In the genomic region with DNA sequence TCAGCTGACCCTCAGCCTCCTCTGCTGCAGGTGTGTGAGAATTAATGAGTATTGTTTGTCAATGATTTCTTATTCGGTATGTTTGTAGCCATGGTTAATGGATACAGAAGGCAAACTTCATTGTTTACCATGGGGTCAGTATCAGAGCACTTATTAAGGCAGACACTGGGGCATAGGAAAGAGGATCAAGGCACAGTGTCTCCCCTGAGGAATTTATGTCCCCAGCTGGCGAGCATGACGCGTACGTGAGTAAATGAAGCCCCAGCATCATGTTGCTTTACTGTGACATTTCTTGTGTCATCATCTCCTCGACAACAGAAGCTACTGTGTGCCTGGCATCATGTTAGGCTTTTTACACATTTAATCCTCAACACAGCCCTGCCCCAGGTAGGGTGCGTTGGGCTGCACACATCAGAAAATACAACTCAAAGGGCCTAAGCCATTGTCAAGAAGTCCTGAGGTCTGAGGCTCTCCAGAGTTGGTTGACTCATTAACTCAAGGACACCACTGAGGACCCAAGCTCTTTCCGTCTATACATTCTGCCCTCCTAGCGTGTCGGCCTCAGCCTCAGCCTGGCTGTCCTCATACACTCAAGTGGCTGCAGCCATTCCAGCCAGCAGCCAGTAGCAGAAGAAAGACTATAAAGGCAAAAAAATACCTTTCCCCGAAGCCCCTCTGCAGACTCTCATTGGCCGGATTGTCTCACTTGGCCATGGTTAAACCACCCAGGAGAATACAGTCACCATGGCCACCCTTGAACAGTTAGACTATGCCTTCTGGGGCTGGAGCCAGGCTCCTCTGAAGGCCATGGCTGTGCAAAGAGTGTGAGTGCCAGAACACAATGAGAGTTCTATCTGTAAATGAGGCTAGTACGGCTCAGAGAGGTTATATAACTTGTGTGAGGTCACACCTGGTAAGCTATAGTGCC, we compare ENCODE assay signal across 1 cellular context.
TF ChIP-seq lines count a peak whose summit lies in the region.

No MANE protein-coding gene starts in this region.

TF ChIP-seq in HepG2, 621 proteins besides CTCF, POLR2A, EP300 and RAD21 (continued from another document and continues in another):
- TF ChIP-seq, protein P1, sequence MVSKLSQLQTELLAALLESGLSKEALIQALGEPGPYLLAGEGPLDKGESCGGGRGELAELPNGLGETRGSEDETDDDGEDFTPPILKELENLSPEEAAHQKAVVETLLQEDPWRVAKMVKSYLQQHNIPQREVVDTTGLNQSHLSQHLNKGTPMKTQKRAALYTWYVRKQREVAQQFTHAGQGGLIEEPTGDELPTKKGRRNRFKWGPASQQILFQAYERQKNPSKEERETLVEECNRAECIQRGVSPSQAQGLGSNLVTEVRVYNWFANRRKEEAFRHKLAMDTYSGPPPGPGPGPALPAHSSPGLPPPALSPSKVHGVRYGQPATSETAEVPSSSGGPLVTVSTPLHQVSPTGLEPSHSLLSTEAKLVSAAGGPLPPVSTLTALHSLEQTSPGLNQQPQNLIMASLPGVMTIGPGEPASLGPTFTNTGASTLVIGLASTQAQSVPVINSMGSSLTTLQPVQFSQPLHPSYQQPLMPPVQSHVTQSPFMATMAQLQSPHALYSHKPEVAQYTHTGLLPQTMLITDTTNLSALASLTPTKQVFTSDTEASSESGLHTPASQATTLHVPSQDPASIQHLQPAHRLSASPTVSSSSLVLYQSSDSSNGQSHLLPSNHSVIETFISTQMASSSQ (IDR thresholded peaks at IDR 0.05; ENCODE audit: low read depth): peak; percentile 76
- TF ChIP-seq, protein P1 (CRISPR knock-in tag; IDR thresholded peaks at IDR 0.05; ENCODE audit: borderline replicate concordance): no peak
- TF ChIP-seq CBX5 (CRISPR knock-in tag; IDR thresholded peaks at IDR 0.05; ENCODE audit: borderline replicate concordance) (0 out of 2 replicates have a peak, but pooled peaks have one; percentile 20), ZNF383 (CRISPR knock-in tag; IDR thresholded peaks at IDR 0.05; ENCODE audit: borderline replicate concordance) (no peak), ZNF891 (CRISPR knock-in tag; IDR thresholded peaks at IDR 0.05) (no peak), ZNF432 (CRISPR knock-in tag; IDR thresholded peaks at IDR 0.05; ENCODE audit: borderline replicate concordance) (no peak), ZNF724P (CRISPR knock-in tag; IDR thresholded peaks at IDR 0.05; ENCODE audit: borderline replicate concordance) (no peak), TBP (CRISPR knock-in tag; IDR thresholded peaks at IDR 0.05) (no peak), REXO4 (CRISPR knock-in tag; IDR thresholded peaks at IDR 0.05; ENCODE audit: borderline replicate concordance) (no peak), ZNF703 (CRISPR knock-in tag; IDR thresholded peaks at IDR 0.05; ENCODE audit: borderline replicate concordance) (no peak), SRY (CRISPR knock-in tag; IDR thresholded peaks at IDR 0.05) (no peak), ZNF749 (CRISPR knock-in tag; IDR thresholded peaks at IDR 0.05; ENCODE audit: borderline replicate concordance) (no peak), ESRRA (CRISPR knock-in tag; IDR thresholded peaks at IDR 0.05; ENCODE audit: low read depth) (no peak), HOXD1 (CRISPR knock-in tag; IDR thresholded peaks at IDR 0.05) (no peak), ZNF20 (CRISPR knock-in tag; IDR thresholded peaks at IDR 0.05) (no peak), ZNF484 (CRISPR knock-in tag; IDR thresholded peaks at IDR 0.05; ENCODE audit: borderline replicate concordance, low read depth) (no peak), ZNF629 (CRISPR knock-in tag; conservative IDR thresholded peaks at IDR 0.05) (no peak), HOXA9 (CRISPR knock-in tag; IDR thresholded peaks at IDR 0.05; ENCODE audit: borderline replicate concordance) (no peak), ZZZ3 (CRISPR knock-in tag; IDR thresholded peaks at IDR 0.05; ENCODE audit: borderline replicate concordance) (no peak), SOX5 (CRISPR knock-in tag; IDR thresholded peaks at IDR 0.05; ENCODE audit: borderline replicate concordance) (no peak; the same call in 1 of the 2 replicates), HMG20A (CRISPR knock-in tag; IDR thresholded peaks at IDR 0.05; ENCODE audit: borderline replicate concordance) (0 out of 2 replicates have a peak, but pooled peaks have one; percentile 13), ZNF557 (CRISPR knock-in tag; IDR thresholded peaks at IDR 0.05) (no peak), ZMYM4 (CRISPR knock-in tag; IDR thresholded peaks at IDR 0.05) (no peak), MAFG (CRISPR knock-in tag; IDR thresholded peaks at IDR 0.05) (no peak), ZNF709 (CRISPR knock-in tag; IDR thresholded peaks at IDR 0.05) (no peak), RBM39 (IDR thresholded peaks at IDR 0.05; ENCODE audit: low read depth, low read length, poor library complexity, severe bottlenecking) (no peak), ZNF619 (CRISPR knock-in tag; IDR thresholded peaks at IDR 0.05) (no peak), SMARCE1 (IDR thresholded peaks at IDR 0.05; ENCODE audit: borderline replicate concordance) (no peak), JUNB (CRISPR knock-in tag; IDR thresholded peaks at IDR 0.05; ENCODE audit: borderline replicate concordance) (no peak), ZMYM3 (CRISPR knock-in tag; IDR thresholded peaks at IDR 0.05) (no peak), ZNF292 (CRISPR knock-in tag; IDR thresholded peaks at IDR 0.05; ENCODE audit: borderline replicate concordance, low read depth) (no peak; the same call in 1 of the 2 replicates), POLR2G (IDR thresholded peaks at IDR 0.05; ENCODE audit: low read depth, low read length) (no peak), ZNF121 (CRISPR knock-in tag; IDR thresholded peaks at IDR 0.05) (no peak), AKAP8 (CRISPR knock-in tag; IDR thresholded peaks at IDR 0.05) (0 out of 2 replicates have a peak, but pooled peaks have one; percentile 35), ASH2L (IDR thresholded peaks at IDR 0.05; ENCODE audit: insufficient read length, low read depth, low read length) (no peak), SUZ12 (IDR thresholded peaks at IDR 0.05; ENCODE audit: low read depth, low read length) (no peak), ZFYVE20 (CRISPR knock-in tag; IDR thresholded peaks at IDR 0.05; ENCODE audit: borderline replicate concordance, low read depth) (no peak), IRX3 (CRISPR knock-in tag; IDR thresholded peaks at IDR 0.05; ENCODE audit: borderline replicate concordance, low read depth) (0 out of 2 replicates have a peak, but pooled peaks have one; percentile 47), NKX3-1 (CRISPR knock-in tag; IDR thresholded peaks at IDR 0.05) (no peak)
- TF ChIP-seq, protein P2, sequence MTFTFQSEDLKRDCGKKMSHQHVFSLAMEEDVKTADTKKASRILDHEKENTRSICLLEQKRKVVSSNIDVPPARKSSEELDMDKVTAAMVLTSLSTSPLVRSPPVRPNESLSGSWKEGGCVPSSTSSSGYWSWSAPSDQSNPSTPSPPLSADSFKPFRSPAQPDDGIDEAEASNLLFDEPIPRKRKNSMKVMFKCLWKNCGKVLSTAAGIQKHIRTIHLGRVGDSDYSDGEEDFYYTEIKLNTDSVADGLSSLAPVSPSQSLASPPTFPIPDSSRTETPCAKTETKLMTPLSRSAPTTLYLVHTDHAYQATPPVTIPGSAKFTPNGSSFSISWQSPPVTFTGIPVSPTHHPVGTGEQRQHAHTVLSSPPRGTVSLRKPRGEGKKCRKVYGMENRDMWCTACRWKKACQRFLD (CRISPR knock-in tag; IDR thresholded peaks at IDR 0.05; ENCODE audit: borderline replicate concordance): no peak
- TF ChIP-seq, protein P3, sequence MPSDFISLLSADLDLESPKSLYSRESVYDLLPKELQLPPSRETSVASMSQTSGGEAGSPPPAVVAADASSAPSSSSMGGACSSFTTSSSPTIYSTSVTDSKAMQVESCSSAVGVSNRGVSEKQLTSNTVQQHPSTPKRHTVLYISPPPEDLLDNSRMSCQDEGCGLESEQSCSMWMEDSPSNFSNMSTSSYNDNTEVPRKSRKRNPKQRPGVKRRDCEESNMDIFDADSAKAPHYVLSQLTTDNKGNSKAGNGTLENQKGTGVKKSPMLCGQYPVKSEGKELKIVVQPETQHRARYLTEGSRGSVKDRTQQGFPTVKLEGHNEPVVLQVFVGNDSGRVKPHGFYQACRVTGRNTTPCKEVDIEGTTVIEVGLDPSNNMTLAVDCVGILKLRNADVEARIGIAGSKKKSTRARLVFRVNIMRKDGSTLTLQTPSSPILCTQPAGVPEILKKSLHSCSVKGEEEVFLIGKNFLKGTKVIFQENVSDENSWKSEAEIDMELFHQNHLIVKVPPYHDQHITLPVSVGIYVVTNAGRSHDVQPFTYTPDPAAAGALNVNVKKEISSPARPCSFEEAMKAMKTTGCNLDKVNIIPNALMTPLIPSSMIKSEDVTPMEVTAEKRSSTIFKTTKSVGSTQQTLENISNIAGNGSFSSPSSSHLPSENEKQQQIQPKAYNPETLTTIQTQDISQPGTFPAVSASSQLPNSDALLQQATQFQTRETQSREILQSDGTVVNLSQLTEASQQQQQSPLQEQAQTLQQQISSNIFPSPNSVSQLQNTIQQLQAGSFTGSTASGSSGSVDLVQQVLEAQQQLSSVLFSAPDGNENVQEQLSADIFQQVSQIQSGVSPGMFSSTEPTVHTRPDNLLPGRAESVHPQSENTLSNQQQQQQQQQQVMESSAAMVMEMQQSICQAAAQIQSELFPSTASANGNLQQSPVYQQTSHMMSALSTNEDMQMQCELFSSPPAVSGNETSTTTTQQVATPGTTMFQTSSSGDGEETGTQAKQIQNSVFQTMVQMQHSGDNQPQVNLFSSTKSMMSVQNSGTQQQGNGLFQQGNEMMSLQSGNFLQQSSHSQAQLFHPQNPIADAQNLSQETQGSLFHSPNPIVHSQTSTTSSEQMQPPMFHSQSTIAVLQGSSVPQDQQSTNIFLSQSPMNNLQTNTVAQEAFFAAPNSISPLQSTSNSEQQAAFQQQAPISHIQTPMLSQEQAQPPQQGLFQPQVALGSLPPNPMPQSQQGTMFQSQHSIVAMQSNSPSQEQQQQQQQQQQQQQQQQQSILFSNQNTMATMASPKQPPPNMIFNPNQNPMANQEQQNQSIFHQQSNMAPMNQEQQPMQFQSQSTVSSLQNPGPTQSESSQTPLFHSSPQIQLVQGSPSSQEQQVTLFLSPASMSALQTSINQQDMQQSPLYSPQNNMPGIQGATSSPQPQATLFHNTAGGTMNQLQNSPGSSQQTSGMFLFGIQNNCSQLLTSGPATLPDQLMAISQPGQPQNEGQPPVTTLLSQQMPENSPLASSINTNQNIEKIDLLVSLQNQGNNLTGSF (CRISPR knock-in tag; IDR thresholded peaks at IDR 0.05): no peak
- TF ChIP-seq, protein P4, sequence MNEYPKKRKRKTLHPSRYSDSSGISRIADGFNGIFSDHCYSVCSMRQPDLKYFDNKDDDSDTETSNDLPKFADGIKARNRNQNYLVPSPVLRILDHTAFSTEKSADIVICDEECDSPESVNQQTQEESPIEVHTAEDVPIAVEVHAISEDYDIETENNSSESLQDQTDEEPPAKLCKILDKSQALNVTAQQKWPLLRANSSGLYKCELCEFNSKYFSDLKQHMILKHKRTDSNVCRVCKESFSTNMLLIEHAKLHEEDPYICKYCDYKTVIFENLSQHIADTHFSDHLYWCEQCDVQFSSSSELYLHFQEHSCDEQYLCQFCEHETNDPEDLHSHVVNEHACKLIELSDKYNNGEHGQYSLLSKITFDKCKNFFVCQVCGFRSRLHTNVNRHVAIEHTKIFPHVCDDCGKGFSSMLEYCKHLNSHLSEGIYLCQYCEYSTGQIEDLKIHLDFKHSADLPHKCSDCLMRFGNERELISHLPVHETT (CRISPR knock-in tag; conservative IDR thresholded peaks at IDR 0.05): no peak
- TF ChIP-seq, protein P5, sequence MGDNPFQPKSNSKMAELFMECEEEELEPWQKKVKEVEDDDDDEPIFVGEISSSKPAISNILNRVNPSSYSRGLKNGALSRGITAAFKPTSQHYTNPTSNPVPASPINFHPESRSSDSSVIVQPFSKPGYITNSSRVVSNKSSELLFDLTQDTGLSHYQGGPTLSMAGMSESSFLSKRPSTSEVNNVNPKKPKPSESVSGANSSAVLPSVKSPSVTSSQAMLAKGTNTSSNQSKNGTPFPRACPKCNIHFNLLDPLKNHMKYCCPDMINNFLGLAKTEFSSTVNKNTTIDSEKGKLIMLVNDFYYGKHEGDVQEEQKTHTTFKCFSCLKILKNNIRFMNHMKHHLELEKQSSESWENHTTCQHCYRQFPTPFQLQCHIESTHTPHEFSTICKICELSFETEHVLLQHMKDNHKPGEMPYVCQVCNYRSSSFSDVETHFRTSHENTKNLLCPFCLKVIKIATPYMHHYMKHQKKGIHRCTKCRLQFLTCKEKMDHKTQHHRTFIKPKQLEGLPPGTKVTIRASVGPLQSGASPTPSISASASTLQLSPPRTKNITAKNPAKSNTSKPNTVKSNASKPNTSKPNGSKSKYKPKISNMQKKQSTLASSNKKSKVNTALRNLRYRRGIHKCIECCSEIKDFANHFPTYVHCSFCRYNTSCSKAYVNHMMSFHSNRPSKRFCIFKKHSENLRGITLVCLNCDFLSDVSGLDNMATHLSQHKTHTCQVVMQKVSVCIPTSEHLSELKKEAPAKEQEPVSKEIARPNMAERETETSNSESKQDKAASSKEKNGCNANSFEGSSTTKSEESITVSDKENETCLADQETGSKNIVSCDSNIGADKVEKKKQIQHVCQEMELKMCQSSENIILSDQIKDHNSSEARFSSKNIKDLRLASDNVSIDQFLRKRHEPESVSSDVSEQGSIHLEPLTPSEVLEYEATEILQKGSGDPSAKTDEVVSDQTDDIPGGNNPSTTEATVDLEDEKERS (CRISPR knock-in tag; IDR thresholded peaks at IDR 0.05): no peak
- TF ChIP-seq, protein P6, sequence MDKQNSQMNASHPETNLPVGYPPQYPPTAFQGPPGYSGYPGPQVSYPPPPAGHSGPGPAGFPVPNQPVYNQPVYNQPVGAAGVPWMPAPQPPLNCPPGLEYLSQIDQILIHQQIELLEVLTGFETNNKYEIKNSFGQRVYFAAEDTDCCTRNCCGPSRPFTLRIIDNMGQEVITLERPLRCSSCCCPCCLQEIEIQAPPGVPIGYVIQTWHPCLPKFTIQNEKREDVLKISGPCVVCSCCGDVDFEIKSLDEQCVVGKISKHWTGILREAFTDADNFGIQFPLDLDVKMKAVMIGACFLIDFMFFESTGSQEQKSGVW (CRISPR knock-in tag; IDR thresholded peaks at IDR 0.05; ENCODE audit: borderline replicate concordance): no peak
- TF ChIP-seq, protein P7, sequence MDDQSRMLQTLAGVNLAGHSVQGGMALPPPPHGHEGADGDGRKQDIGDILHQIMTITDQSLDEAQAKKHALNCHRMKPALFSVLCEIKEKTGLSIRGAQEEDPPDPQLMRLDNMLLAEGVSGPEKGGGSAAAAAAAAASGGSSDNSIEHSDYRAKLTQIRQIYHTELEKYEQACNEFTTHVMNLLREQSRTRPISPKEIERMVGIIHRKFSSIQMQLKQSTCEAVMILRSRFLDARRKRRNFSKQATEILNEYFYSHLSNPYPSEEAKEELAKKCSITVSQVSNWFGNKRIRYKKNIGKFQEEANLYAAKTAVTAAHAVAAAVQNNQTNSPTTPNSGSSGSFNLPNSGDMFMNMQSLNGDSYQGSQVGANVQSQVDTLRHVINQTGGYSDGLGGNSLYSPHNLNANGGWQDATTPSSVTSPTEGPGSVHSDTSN (CRISPR knock-in tag; IDR thresholded peaks at IDR 0.05; ENCODE audit: borderline replicate concordance): no peak
